ENCODE assay signal across 18 cellular contexts in the genomic region with DNA sequence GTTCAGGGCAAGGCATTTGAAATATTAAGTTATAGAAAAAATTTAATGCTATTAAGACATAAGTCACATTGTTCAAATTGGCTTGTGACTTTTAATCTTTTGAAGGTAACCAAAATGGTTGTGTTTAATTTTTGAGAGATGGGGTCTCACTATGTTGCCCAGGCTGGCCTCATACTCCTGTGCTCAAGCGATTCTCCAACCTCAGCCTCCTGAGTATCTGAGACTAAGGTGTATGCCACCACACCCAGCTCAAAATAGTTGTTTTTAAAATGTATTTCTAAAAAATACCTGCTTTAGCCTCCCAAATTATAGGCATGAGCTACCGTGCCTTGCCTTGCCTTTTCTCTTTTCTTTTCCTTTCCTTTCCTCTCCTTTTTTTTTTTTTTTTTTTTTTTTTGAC.
"Had no signal": no experiment of that assay in that cellular context is flagged by ENCODE, and none has a peak within 500 bp of the region (broad histone marks: within the 10 kb centered on the region; RNA-seq: fewer than 3 reads in every experiment).

No MANE protein-coding gene starts in this region.

- H3K4me3 ChIP-seq: coronary artery, dorsolateral prefrontal cortex, esophagus muscularis mucosa, gastroesophageal sphincter, heart left ventricle, hepatocyte, left lung, lower lobe of right lung, mucosa of descending colon had no signal

- H3K4me1 ChIP-seq: esophagus muscularis mucosa, foreskin keratinocyte, gastroesophageal sphincter, heart left ventricle, left lung, lower lobe of right lung had no signal

- H3K4me1 Mint-ChIP-seq: mesothelial cell of epicardium had no signal

- H3K4me3 Mint-ChIP-seq: mesothelial cell of epicardium had no signal

- ATAC-seq: foreskin keratinocyte, gastroesophageal sphincter, heart left ventricle, left cardiac atrium, left lung, left ventricle myocardium superior, lower lobe of right lung, mucosa of descending colon had no signal

- H3K9me3 Mint-ChIP-seq: mesothelial cell of epicardium, naive B cell had no signal

- H3K9me3 ChIP-seq: esophagus muscularis mucosa, gastroesophageal sphincter, heart left ventricle, left lung, lower lobe of right lung, mucosa of descending colon had no signal

- H3K27me3 Mint-ChIP-seq: naive B cell had no signal

- H3K27ac ChIP-seq: coronary artery, dorsolateral prefrontal cortex, esophagus muscularis mucosa, foreskin keratinocyte, gastroesophageal sphincter, heart left ventricle, hepatocyte, left lung, lower lobe of right lung had no signal

- H3K27ac Mint-ChIP-seq: mesothelial cell of epicardium had no signal

- DNase-seq: dermis blood vessel endothelial cell; dorsolateral prefrontal cortex; effector CD4-positive, alpha-beta T cell; effector memory CD4-positive, alpha-beta T cell; foreskin keratinocyte; heart left ventricle; left cardiac atrium; left lung; left ventricle myocardium superior; lower lobe of right lung; mesenchymal stem cell; mucosa of descending colon; naive B cell had no signal
